In the genomic region with DNA sequence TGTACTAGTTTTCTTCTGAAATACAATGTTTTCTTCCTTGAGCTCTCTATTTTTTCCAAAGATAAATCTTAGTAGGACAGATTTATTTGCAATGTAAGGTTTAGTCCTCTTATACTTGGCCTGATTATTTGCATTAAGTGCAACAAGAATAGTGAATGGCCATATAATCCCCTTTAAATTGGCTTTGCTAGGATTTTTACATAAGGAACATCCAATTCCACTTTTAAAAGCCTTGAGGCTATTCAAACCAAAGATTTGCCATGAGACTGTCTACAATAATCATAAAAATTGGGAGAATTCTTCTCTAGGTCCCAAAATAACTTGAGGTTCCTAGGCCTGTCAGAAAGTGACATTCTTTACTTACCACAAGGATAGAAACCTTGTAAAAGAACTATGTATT, we compare ENCODE assay signal across 22 cellular contexts.
DNase-seq lines count a peak whose midpoint lies in the region; FAIRE-seq and TF ChIP-seq lines count a peak whose summit lies in the region.
"Had no signal": no experiment of that assay in that cellular context is flagged by ENCODE, and none has a peak within 500 bp of the region (broad histone marks: within the 10 kb centered on the region; RNA-seq: fewer than 3 reads in every experiment).

No MANE protein-coding gene starts in this region.

- no peak for TF ChIP-seq POLR2A in H54 (IDR thresholded peaks at IDR 0.05; ENCODE audit: low read depth, low read length)

- no peaks in the 10 kb centered on the region for H3K9me2 ChIP-seq in PC-9 (ENCODE audit: insufficient read depth)

- H3K4me1 ChIP-seq in PC-9 (replicated peaks; ENCODE audit: insufficient read depth), result no peaks in the 10 kb centered on the region
- H3K4me1 ChIP-seq: BLaER1 treated with 17β-estradiol and CSF1 and Interleukin-3, amounts not matched to agents 10 nM and 100 nM; Caco-2 had no signal

- H3F3A ChIP-seq in PC-9 (ENCODE audit: insufficient read depth, low read depth), result no peaks in the 10 kb centered on the region

- no peak overlapping the region for H3K4me3 ChIP-seq in PC-9
- H3K4me3 ChIP-seq: BLaER1 treated with 17β-estradiol and CSF1 and Interleukin-3, amounts not matched to agents 10 nM and 100 nM had no signal

- no peaks in the 10 kb centered on the region for H3K36me3 ChIP-seq in PC-9 (ENCODE audit: low read depth)
- H3K36me3 ChIP-seq: BLaER1 treated with 17β-estradiol and CSF1 and Interleukin-3, amounts not matched to agents 10 nM and 100 nM had no signal

- intact Hi-C loops in PC-9 (cut with micrococcal nuclease; ENCODE audit: unreplicated experiment), result no loop called here

- H2AFZ ChIP-seq in PC-9, result peak overlapping the region; percentile 37; the same call in 1 of the 2 replicates

- POLR2A ChIA-PET in PC-9 (lab: Charles Lee; ENCODE audit: unreplicated experiment), result no interaction called here

- no peak for TF ChIP-seq CTCF in PC-9 (conservative IDR thresholded peaks at IDR 0.05)

- no peak for DNase-seq in H54 (ENCODE audit: insufficient read length, low spot score)
- DNase-seq in NCI-H82 (lab: John Stamatoyannopoulos, UW), result peak; percentile 90
- no peak for DNase-seq in PC-9
- no peak for DNase-seq in DMS153 treated with DMSO at 0.1 percent for 48 hours (lab: John Stamatoyannopoulos, UW; ENCODE audit: unreplicated experiment)
- no peak for DNase-seq in activated CD4-positive, alpha-beta T cell treated with anti-CD3 and anti-CD28 coated beads for 4 hours
- no peak for DNase-seq in NCI-H2196 (lab: John Stamatoyannopoulos, UW; ENCODE audit: unreplicated experiment)
- DNase-seq: 8988T; ACHN; Caco-2; Calu3; CD4-positive, alpha-beta T cell; CD8-positive, alpha-beta T cell; DMS 273 treated with DMSO at 0.1 percent for 48 hours; DMS153; DMS79 treated with DMSO at 0.1 percent for 48 hours; GF-D8 had no signal

- no TSS peak for BruUV-seq in PC-9 (replicated peaks; lab: Mats Ljungman, UMichigan)

- CTCF ChIA-PET in PC-9 (lab: Charles Lee), result no interaction called here

- H3K27me3 ChIP-seq in PC-9 (ENCODE audit: insufficient read depth, low read depth), result no peaks in the 10 kb centered on the region
- H3K27me3 ChIP-seq: BLaER1 treated with 17β-estradiol and CSF1 and Interleukin-3, amounts not matched to agents 10 nM and 100 nM had no signal

- no peaks in the 10 kb centered on the region for H3K9me3 ChIP-seq in PC-9 (ENCODE audit: insufficient read depth, low read depth)
- H3K9me3 ChIP-seq: BLaER1 treated with 17β-estradiol and CSF1 and Interleukin-3, amounts not matched to agents 10 nM and 100 nM; Caco-2 had no signal

- H3K4me2 ChIP-seq in PC-9, result no peak overlapping the region
- H3K4me2 ChIP-seq: BLaER1 treated with 17β-estradiol and CSF1 and Interleukin-3, amounts not matched to agents 10 nM and 100 nM had no signal

- no peaks in the 10 kb centered on the region for H4K20me1 ChIP-seq in PC-9 (ENCODE audit: insufficient read depth)
- H4K20me1 ChIP-seq: BLaER1 treated with 17β-estradiol and CSF1 and Interleukin-3, amounts not matched to agents 10 nM and 100 nM had no signal

- H3K79me2 ChIP-seq in PC-9 (ENCODE audit: low read depth), result no peaks in the 10 kb centered on the region

- no peak overlapping the region for H3K27ac ChIP-seq in PC-9
- H3K27ac ChIP-seq: BLaER1 treated with 17β-estradiol and CSF1 and Interleukin-3, amounts not matched to agents 10 nM and 100 nM; C4-2B had no signal

- peak; percentile 57 for FAIRE-seq in H54 (lab: Jason Lieb, UNC)
- FAIRE-seq: A204.1, G401.6, GM12891, GM19239 had no signal
